Comparison of ENCODE assay signal across 8 cellular contexts in the genomic region with DNA sequence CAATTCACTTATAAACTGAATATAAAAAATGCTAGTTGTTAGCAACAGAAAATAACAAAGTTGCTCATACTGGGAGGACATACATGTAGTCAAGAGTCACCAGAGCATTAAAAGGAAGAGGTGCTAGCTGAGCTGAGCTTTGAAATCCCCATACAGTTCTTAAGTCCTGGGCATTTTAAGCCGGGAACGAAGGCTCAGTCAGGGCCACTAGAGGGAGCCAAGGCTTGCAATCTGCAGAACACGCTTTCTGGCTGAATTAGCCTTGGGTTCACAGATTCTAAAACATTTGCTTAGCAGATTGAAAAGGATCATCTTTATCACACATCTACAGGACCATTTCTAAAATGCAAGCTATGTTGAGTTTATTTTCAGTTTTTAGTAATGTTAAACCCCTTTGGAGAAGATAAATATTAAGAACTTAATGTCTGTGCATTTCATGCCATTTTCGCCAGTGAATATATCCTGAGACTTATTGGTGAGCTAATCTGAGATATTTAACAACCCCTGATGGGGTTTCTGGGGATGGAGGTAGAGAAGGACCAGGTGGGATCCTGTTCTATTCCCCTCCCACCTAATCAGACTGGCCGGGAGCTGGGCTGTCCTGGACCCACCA. TPM values are rescaled to one million over a fixed set of nuclear protein-coding genes. Genes with fewer than 3 reads are reported as not detected.
DNase-seq lines count a peak whose midpoint lies in the region; ATAC-seq and TF ChIP-seq lines count a peak whose summit lies in the region.

No MANE protein-coding gene starts in this region.

- H4K20me1 ChIP-seq in DOHH2 (ENCODE audit: control insufficient read depth, insufficient read depth, low read depth, low read length): no peaks in the 10 kb centered on the region

- H3K56ac ChIP-seq in mesendoderm (ENCODE audit: low read length): no peak overlapping the region

- H2BK15ac ChIP-seq in mesendoderm (replicated peaks; ENCODE audit: low read depth): no peak overlapping the region

- H3K27me3 Mint-ChIP-seq in effector memory CD8-positive, alpha-beta T cell: peaks cover 0 to 12% of the 10 kb centered on the region in 2 donors

- no peak overlapping the region for H3K4me3 Mint-ChIP-seq in effector memory CD8-positive, alpha-beta T cell

- H2BK5ac ChIP-seq in mesendoderm (ENCODE audit: low read length): no peak overlapping the region

- H3K23ac ChIP-seq in mesendoderm (ENCODE audit: low read length): no peak overlapping the region

- no peak overlapping the region for H4K5ac ChIP-seq in mesendoderm (ENCODE audit: low read length)

- TF ChIP-seq CTCF in DOHH2 (IDR thresholded peaks at IDR 0.05; ENCODE audit: low read depth, low read length, poor library complexity, severe bottlenecking): peak; percentile 94

- no peak overlapping the region for H2BK120ac ChIP-seq in mesendoderm (ENCODE audit: low read depth, low read length)

- no CpG with 5 or more reads among the region's 5 CpGs for WGBS in mesendoderm (ENCODE audit: extremely low coverage, insufficient coverage, low lambda C conversion rate)

- no peak overlapping the region for H4K8ac ChIP-seq in mesendoderm (ENCODE audit: low read depth, low read length)

- H3K4me1 ChIP-seq in DOHH2 (ENCODE audit: control insufficient read depth, low read length): peaks cover 12% of the 10 kb centered on the region; the same call in 1 of the 2 replicates
- no peaks in the 10 kb centered on the region for H3K4me1 ChIP-seq in mesendoderm (ENCODE audit: control insufficient read depth, low read depth, low read length)

- H3K27ac ChIP-seq in DOHH2 (ENCODE audit: low read depth, low read length) (no peak overlapping the region), mesendoderm (ENCODE audit: low read depth, low read length) (no peak overlapping the region)

- no peaks in the 10 kb centered on the region for H3K9me2 ChIP-seq in DOHH2 (replicated peaks; ENCODE audit: control insufficient read depth, low read length)

- no peaks in the 10 kb centered on the region for H3K9me3 ChIP-seq in DOHH2 (ENCODE audit: control insufficient read depth, insufficient read depth, low read length)

- no peaks in the 10 kb centered on the region for H3K79me1 ChIP-seq in mesendoderm (ENCODE audit: low read length)

- H3K79me2 ChIP-seq in DOHH2 (ENCODE audit: control insufficient read depth, low read length) (no peaks in the 10 kb centered on the region), mesendoderm (ENCODE audit: control insufficient read depth, insufficient read depth, low read length) (no peaks in the 10 kb centered on the region)

- no peak overlapping the region for H2AK5ac ChIP-seq in mesendoderm (ENCODE audit: low read length)

- H3K36me3 Mint-ChIP-seq in effector memory CD8-positive, alpha-beta T cell (ENCODE audit: insufficient read depth): no peaks in the 10 kb centered on the region

- H3K4me2 ChIP-seq in DOHH2 (ENCODE audit: low read length) (no peak overlapping the region), mesendoderm (ENCODE audit: low read length) (no peak overlapping the region)

- no peaks in the 10 kb centered on the region for H3F3A ChIP-seq in DOHH2 (ENCODE audit: control insufficient read depth, insufficient read depth)

- DNase-seq in NCI-H460 (ENCODE audit: extremely low read depth, low read depth): peak; percentile 60
- peak; percentile 42 for DNase-seq in activated CD4-positive, alpha-beta T cell treated with anti-CD3 and anti-CD28 coated beads, Interleukin-2, amount 50 U/mL, for 1 hour
- peak; percentile 21 to 43 (median 32) for DNase-seq in effector memory CD8-positive, alpha-beta T cell
- DNase-seq in mesendoderm: peak; percentile 78
- peak; percentile 6 to 8 for DNase-seq in stimulated activated CD8-positive, alpha-beta memory T cell treated with anti-CD3 and anti-CD28 coated beads, Interleukin-7, amount 100 ng/mL, for 4 hours (ENCODE audit: low read depth in 2 of 2)

- H3K4me3 ChIP-seq in DOHH2 (ENCODE audit: low read length) (no peak overlapping the region), mesendoderm (ENCODE audit: low read length) (no peak overlapping the region)

- H3K4ac ChIP-seq in mesendoderm (ENCODE audit: low read depth, low read length): no peak overlapping the region

- H3K27me3 ChIP-seq in DOHH2 (ENCODE audit: control insufficient read depth, low read length) (no peaks in the 10 kb centered on the region), mesendoderm (ENCODE audit: insufficient read depth, low read length, poor library complexity) (no peaks in the 10 kb centered on the region)

- no peaks in the 10 kb centered on the region for H3K9me3 Mint-ChIP-seq in effector memory CD8-positive, alpha-beta T cell

- no peak overlapping the region for H3K27ac Mint-ChIP-seq in effector memory CD8-positive, alpha-beta T cell

- H3K9ac ChIP-seq in mesendoderm (ENCODE audit: low read length): no peak overlapping the region

- no peak overlapping the region for H3K18ac ChIP-seq in mesendoderm (ENCODE audit: low read length)

- H3K36me3 ChIP-seq in DOHH2 (ENCODE audit: control insufficient read depth, low read length): no peaks in the 10 kb centered on the region
- H3K36me3 ChIP-seq in mesendoderm (ENCODE audit: control insufficient read depth, insufficient read depth, low read length): no peaks in the 10 kb centered on the region

- H3K4me1 Mint-ChIP-seq in effector memory CD8-positive, alpha-beta T cell (ENCODE audit: low read depth in 2 of 2): no peaks in the 10 kb centered on the region

- ATAC-seq in HG02759 (IDR thresholded peaks at IDR 0.05; ENCODE audit: unreplicated experiment) (peak; percentile 62), HG03135 (IDR thresholded peaks at IDR 0.05; ENCODE audit: unreplicated experiment) (no peak)
- peak; percentile 50 for ATAC-seq in effector memory CD8-positive, alpha-beta T cell (replicated peaks)

RNA-seq across cellular contexts. Expression of a gene that starts 26.3 kb away (rescaled TPM):
- total RNA-seq in NCI-H460 (2014; rRNA removed; shearing (Covaris generic)): 0.55 and 1.7 TPM in 2 replicates
- polyA plus RNA-seq in NCI-H460 (2014; cell fraction: nucleus; rRNA removed): 2.1 and 2.3 TPM in 2 replicates
- polyA plus RNA-seq in mesendoderm (2013, experiment 1 of 2): 3.4 TPM
- 3.4 TPM for polyA plus RNA-seq in mesendoderm (2013, experiment 2 of 2)

Comparison
In these comparisons a context has a peak if more than half of its experiments do, and no peak if none do; other contexts are left out.
1. DNase-seq: peak in every context shown above with its lines; median percentile 78 in mesendoderm; 60 in NCI-H460; 42 in activated CD4-positive, alpha-beta T cell treated with anti-CD3 and anti-CD28 coated beads, Interleukin-2, amount 50 U/mL, for 1 hour; 32 in effector memory CD8-positive, alpha-beta T cell; 7 in stimulated activated CD8-positive, alpha-beta memory T cell treated with anti-CD3 and anti-CD28 coated beads, Interleukin-7, amount 100 ng/mL, for 4 hours.